ENCODE assay signal across 1 cellular context in genomic region chr11:20035701-20036601, GRCh38.
TF ChIP-seq lines count a peak whose summit lies in the region.

No MANE protein-coding gene starts in this region.

TF ChIP-seq in HepG2, 621 proteins besides CTCF, POLR2A, EP300 and RAD21 (continued from another document and continues in another):
- TF ChIP-seq, protein P1, sequence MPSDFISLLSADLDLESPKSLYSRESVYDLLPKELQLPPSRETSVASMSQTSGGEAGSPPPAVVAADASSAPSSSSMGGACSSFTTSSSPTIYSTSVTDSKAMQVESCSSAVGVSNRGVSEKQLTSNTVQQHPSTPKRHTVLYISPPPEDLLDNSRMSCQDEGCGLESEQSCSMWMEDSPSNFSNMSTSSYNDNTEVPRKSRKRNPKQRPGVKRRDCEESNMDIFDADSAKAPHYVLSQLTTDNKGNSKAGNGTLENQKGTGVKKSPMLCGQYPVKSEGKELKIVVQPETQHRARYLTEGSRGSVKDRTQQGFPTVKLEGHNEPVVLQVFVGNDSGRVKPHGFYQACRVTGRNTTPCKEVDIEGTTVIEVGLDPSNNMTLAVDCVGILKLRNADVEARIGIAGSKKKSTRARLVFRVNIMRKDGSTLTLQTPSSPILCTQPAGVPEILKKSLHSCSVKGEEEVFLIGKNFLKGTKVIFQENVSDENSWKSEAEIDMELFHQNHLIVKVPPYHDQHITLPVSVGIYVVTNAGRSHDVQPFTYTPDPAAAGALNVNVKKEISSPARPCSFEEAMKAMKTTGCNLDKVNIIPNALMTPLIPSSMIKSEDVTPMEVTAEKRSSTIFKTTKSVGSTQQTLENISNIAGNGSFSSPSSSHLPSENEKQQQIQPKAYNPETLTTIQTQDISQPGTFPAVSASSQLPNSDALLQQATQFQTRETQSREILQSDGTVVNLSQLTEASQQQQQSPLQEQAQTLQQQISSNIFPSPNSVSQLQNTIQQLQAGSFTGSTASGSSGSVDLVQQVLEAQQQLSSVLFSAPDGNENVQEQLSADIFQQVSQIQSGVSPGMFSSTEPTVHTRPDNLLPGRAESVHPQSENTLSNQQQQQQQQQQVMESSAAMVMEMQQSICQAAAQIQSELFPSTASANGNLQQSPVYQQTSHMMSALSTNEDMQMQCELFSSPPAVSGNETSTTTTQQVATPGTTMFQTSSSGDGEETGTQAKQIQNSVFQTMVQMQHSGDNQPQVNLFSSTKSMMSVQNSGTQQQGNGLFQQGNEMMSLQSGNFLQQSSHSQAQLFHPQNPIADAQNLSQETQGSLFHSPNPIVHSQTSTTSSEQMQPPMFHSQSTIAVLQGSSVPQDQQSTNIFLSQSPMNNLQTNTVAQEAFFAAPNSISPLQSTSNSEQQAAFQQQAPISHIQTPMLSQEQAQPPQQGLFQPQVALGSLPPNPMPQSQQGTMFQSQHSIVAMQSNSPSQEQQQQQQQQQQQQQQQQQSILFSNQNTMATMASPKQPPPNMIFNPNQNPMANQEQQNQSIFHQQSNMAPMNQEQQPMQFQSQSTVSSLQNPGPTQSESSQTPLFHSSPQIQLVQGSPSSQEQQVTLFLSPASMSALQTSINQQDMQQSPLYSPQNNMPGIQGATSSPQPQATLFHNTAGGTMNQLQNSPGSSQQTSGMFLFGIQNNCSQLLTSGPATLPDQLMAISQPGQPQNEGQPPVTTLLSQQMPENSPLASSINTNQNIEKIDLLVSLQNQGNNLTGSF (CRISPR knock-in tag; IDR thresholded peaks at IDR 0.05) = no peak
- TF ChIP-seq NONO (IDR thresholded peaks at IDR 0.05) (no peak), NONO (CRISPR knock-in tag; conservative IDR thresholded peaks at IDR 0.05) (peak; percentile 75; the same call in 1 of the 2 replicates), ZNF230 (CRISPR knock-in tag; IDR thresholded peaks at IDR 0.05) (no peak), ZNF749 (CRISPR knock-in tag; IDR thresholded peaks at IDR 0.05; ENCODE audit: borderline replicate concordance) (0 out of 2 replicates have a peak, but pooled peaks have one; percentile 14), TCF7L2 (IDR thresholded peaks at IDR 0.05; ENCODE audit: low read depth, low read length) (no peak), NPAS2 (CRISPR knock-in tag; IDR thresholded peaks at IDR 0.05; ENCODE audit: borderline replicate concordance) (0 out of 2 replicates have a peak, but pooled peaks have one; percentile 68), GTF3A (CRISPR knock-in tag; conservative IDR thresholded peaks at IDR 0.05) (no peak; the same call in 1 of the 2 replicates), TFAP4 (IDR thresholded peaks at IDR 0.05; ENCODE audit: borderline replicate concordance, low read depth) (peak; percentile 9; the same call in 1 of the 2 replicates), TAF1 (CRISPR knock-in tag; IDR thresholded peaks at IDR 0.05) (0 out of 2 replicates have a peak, but pooled peaks have one; percentile 33), ATF4 (CRISPR knock-in tag; IDR thresholded peaks at IDR 0.05) (peak in 1 of 2 experiments; percentile 91; a peak in 2 of 4 replicates), TSC22D2 (CRISPR knock-in tag; IDR thresholded peaks at IDR 0.05; ENCODE audit: borderline replicate concordance) (peak; percentile 64; the same call in 1 of the 2 replicates), KMT2B (CRISPR knock-in tag; IDR thresholded peaks at IDR 0.05) (0 out of 2 replicates have a peak, but pooled peaks have one; percentile 41), ADNP (CRISPR knock-in tag; IDR thresholded peaks at IDR 0.05) (no peak), ZNF34 (CRISPR knock-in tag; IDR thresholded peaks at IDR 0.05; ENCODE audit: borderline replicate concordance) (no peak; the same call in 1 of the 2 replicates), NFE2L2 (IDR thresholded peaks at IDR 0.05; ENCODE audit: low read length) (no peak), AFF4 (CRISPR knock-in tag; IDR thresholded peaks at IDR 0.05) (no peak), EZH2 (conservative IDR thresholded peaks at IDR 0.05; ENCODE audit: low read depth, low read length) (no peak), ZFP1 (CRISPR knock-in tag; IDR thresholded peaks at IDR 0.05) (no peak), ZNF776 (CRISPR knock-in tag; IDR thresholded peaks at IDR 0.05) (no peak), CENPX (CRISPR knock-in tag; IDR thresholded peaks at IDR 0.05) (no peak), ZNF740 (CRISPR knock-in tag; IDR thresholded peaks at IDR 0.05) (peak; percentile 53; the same call in 1 of the 2 replicates), ZNF530 (CRISPR knock-in tag; IDR thresholded peaks at IDR 0.05; ENCODE audit: low read depth) (no peak), KLF12 (CRISPR knock-in tag; IDR thresholded peaks at IDR 0.05; ENCODE audit: borderline replicate concordance) (peak; percentile 57; the same call in 1 of the 2 replicates)
- TF ChIP-seq, protein P2, sequence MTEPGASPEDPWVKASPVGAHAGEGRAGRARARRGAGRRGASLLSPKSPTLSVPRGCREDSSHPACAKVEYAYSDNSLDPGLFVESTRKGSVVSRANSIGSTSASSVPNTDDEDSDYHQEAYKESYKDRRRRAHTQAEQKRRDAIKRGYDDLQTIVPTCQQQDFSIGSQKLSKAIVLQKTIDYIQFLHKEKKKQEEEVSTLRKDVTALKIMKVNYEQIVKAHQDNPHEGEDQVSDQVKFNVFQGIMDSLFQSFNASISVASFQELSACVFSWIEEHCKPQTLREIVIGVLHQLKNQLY (CRISPR knock-in tag; IDR thresholded peaks at IDR 0.05) = peak; percentile 85; the same call in 1 of the 2 replicates
- TF ChIP-seq, protein P3, sequence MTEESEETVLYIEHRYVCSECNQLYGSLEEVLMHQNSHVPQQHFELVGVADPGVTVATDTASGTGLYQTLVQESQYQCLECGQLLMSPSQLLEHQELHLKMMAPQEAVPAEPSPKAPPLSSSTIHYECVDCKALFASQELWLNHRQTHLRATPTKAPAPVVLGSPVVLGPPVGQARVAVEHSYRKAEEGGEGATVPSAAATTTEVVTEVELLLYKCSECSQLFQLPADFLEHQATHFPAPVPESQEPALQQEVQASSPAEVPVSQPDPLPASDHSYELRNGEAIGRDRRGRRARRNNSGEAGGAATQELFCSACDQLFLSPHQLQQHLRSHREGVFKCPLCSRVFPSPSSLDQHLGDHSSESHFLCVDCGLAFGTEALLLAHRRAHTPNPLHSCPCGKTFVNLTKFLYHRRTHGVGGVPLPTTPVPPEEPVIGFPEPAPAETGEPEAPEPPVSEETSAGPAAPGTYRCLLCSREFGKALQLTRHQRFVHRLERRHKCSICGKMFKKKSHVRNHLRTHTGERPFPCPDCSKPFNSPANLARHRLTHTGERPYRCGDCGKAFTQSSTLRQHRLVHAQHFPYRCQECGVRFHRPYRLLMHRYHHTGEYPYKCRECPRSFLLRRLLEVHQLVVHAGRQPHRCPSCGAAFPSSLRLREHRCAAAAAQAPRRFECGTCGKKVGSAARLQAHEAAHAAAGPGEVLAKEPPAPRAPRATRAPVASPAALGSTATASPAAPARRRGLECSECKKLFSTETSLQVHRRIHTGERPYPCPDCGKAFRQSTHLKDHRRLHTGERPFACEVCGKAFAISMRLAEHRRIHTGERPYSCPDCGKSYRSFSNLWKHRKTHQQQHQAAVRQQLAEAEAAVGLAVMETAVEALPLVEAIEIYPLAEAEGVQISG (CRISPR knock-in tag; IDR thresholded peaks at IDR 0.05) = peak; percentile 82
- TF ChIP-seq, protein P4, sequence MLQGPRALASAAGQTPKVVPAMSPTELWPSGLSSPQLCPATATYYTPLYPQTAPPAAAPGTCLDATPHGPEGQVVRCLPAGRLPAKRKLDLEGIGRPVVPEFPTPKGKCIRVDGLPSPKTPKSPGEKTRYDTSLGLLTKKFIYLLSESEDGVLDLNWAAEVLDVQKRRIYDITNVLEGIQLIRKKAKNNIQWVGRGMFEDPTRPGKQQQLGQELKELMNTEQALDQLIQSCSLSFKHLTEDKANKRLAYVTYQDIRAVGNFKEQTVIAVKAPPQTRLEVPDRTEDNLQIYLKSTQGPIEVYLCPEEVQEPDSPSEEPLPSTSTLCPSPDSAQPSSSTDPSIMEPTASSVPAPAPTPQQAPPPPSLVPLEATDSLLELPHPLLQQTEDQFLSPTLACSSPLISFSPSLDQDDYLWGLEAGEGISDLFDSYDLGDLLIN (CRISPR knock-in tag; IDR thresholded peaks at IDR 0.05; ENCODE audit: borderline replicate concordance) = peak; percentile 86; the same call in 1 of the 2 replicates
- TF ChIP-seq, protein P5, sequence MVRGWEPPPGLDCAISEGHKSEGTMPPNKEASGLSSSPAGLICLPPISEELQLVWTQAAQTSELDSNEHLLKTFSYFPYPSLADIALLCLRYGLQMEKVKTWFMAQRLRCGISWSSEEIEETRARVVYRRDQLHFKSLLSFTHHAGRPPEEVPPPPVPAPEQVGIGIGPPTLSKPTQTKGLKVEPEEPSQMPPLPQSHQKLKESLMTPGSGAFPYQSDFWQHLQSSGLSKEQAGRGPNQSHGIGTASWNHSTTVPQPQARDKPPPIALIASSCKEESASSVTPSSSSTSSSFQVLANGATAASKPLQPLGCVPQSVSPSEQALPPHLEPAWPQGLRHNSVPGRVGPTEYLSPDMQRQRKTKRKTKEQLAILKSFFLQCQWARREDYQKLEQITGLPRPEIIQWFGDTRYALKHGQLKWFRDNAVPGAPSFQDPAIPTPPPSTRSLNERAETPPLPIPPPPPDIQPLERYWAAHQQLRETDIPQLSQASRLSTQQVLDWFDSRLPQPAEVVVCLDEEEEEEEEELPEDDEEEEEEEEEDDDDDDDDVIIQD (CRISPR knock-in tag; IDR thresholded peaks at IDR 0.05; ENCODE audit: low read depth) = peak; percentile 62; the same call in 1 of the 2 replicates
- TF ChIP-seq, protein P6, sequence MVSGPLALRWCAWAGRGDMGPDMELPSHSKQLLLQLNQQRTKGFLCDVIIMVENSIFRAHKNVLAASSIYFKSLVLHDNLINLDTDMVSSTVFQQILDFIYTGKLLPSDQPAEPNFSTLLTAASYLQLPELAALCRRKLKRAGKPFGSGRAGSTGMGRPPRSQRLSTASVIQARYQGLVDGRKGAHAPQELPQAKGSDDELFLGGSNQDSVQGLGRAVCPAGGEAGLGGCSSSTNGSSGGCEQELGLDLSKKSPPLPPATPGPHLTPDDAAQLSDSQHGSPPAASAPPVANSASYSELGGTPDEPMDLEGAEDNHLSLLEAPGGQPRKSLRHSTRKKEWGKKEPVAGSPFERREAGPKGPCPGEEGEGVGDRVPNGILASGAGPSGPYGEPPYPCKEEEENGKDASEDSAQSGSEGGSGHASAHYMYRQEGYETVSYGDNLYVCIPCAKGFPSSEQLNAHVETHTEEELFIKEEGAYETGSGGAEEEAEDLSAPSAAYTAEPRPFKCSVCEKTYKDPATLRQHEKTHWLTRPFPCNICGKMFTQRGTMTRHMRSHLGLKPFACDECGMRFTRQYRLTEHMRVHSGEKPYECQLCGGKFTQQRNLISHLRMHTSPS (CRISPR knock-in tag; IDR thresholded peaks at IDR 0.05; ENCODE audit: low read depth) = peak; percentile 71
